8 cellular contexts compared by ENCODE assay signal in genomic region chr7:132318338-132319318, GRCh38.
DNase-seq lines count a peak whose midpoint lies in the region; ATAC-seq and TF ChIP-seq lines count a peak whose summit lies in the region.

No MANE protein-coding gene starts in this region.

- no peak for TF ChIP-seq EP300 in Ishikawa (IDR thresholded peaks at IDR 0.05; ENCODE audit: borderline replicate concordance)

- peak; percentile 81 for ATAC-seq in GM21447 (IDR thresholded peaks at IDR 0.05; ENCODE audit: unreplicated experiment)

- BruUV-seq in Calu3 (replicated peaks; lab: Mats Ljungman, UMichigan): no TSS peak

- H3K9me3 Mint-ChIP-seq in Calu3 (ENCODE audit: low read depth, unreplicated experiment): peaks cover 3% of the 10 kb centered on the region

- H3K27me3 Mint-ChIP-seq in Calu3 (ENCODE audit: unreplicated experiment): peaks cover 92% of the 10 kb centered on the region

- no peak overlapping the region for H3K4me3 Mint-ChIP-seq in Calu3 (ENCODE audit: low read depth, unreplicated experiment)

- H3K4me3 ChIP-seq in epithelial cell of proximal tubule (ENCODE audit: low read depth, low read length): no peak overlapping the region

- no peaks in the 10 kb centered on the region for H3K36me3 Mint-ChIP-seq in Calu3 (ENCODE audit: insufficient read depth, unreplicated experiment)

- peak; percentile 82 for DNase-seq in Calu3
- DNase-seq in OCI-M1 (lab: John Stamatoyannopoulos, UW): peak; percentile 75
- DNase-seq in activated T-cell treated with anti-CD3 and anti-CD28 coated beads for 1 hour (ENCODE audit: low read depth): peak; percentile 63
- peak; percentile 40 for DNase-seq in epithelial cell of proximal tubule (ENCODE audit: low read depth)
- DNase-seq in mucosa of gallbladder (ENCODE audit: low spot score): peak; percentile 85
- peak; percentile 60 for DNase-seq in stimulated activated CD8-positive, alpha-beta memory T cell treated with anti-CD3 and anti-CD28 coated beads, Interleukin-7, amount 100 ng/mL, for 24 hours (ENCODE audit: low read depth)

- H3K4me1 Mint-ChIP-seq in Calu3 (ENCODE audit: low read depth, unreplicated experiment): peaks cover 12% of the 10 kb centered on the region

- TF ChIP-seq CTCF in Calu3 (IDR thresholded peaks at IDR 0.05; ENCODE audit: unreplicated experiment) (peak; percentile 81), epithelial cell of proximal tubule (conservative IDR thresholded peaks at IDR 0.05; ENCODE audit: low read depth, low read length) (peak; percentile 92)

- CTCF ChIA-PET in Calu3 (lab: Charles Lee): interaction anchor here (0.7 to 1.1 kb wide), 4 partner anchors 20 to 460 kb away, joined by 3 to 12 read pairs (median 7); no protein-coding TSS in a partner anchor

- TF ChIP-seq RAD21 in Ishikawa (IDR thresholded peaks at IDR 0.05; ENCODE audit: low read depth): peak; percentile 86

- intact Hi-C loops in Calu3 (cut with micrococcal nuclease; ENCODE audit: unreplicated experiment): loop anchor here (1.0 to 10.0 kb wide), 2 partner anchors 262 to 1826 kb away; no protein-coding TSS in a partner anchor

- no peak overlapping the region for H3K27ac Mint-ChIP-seq in Calu3 (ENCODE audit: unreplicated experiment)

TF ChIP-seq in Ishikawa, 13 proteins besides CTCF, POLR2A, EP300 and RAD21:
- no peak for TF ChIP-seq TEAD4 (IDR thresholded peaks at IDR 0.05)
- no peak for TF ChIP-seq TCF12 (IDR thresholded peaks at IDR 0.05; ENCODE audit: low read depth)
- TF ChIP-seq, protein P1, sequence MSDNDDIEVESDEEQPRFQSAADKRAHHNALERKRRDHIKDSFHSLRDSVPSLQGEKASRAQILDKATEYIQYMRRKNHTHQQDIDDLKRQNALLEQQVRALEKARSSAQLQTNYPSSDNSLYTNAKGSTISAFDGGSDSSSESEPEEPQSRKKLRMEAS (IDR thresholded peaks at IDR 0.05): no peak
- TF ChIP-seq EGR1 (IDR thresholded peaks at IDR 0.05): no peak
- TF ChIP-seq FOXM1 (IDR thresholded peaks at IDR 0.05; ENCODE audit: borderline replicate concordance, low read depth): no peak
- TF ChIP-seq NFIC (IDR thresholded peaks at IDR 0.05): no peak
- TF ChIP-seq TAF1 (IDR thresholded peaks at IDR 0.05; ENCODE audit: low read depth): no peak
- TF ChIP-seq YY1 (IDR thresholded peaks at IDR 0.05; ENCODE audit: low read depth): no peak
